23 cellular contexts compared by ENCODE assay signal in the genomic region with DNA sequence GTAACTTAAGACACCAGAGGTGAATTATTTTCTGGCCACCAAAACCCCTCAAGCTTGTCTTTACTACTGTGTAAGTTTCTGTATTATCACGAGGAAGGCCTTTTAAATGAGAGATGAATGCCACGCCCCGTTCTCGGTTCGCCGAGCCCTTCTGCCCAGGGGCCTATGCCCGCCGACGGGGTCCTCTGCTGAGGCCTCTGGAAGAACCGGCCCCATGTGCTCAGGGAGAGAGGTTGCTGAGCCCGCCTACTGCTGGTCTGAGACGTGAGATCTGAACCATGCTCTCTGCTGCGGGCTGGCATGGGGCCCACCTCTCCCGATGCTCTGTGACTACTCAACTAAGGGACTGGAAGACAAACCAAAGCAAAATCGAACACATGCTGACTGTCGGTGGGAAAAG. TPM values are rescaled to one million over a fixed set of nuclear protein-coding genes. Genes with fewer than 3 reads are reported as not detected.
"Had no signal": no experiment of that assay in that cellular context is flagged by ENCODE, and none has a peak within 500 bp of the region (broad histone marks: within the 10 kb centered on the region; RNA-seq: fewer than 3 reads in every experiment).

No MANE protein-coding gene starts in this region.

- H3K27me3 ChIP-seq: SJSA1 had no signal

- H3K4me3 ChIP-seq: K562, SJSA1, SK-N-MC had no signal

- H3K27ac ChIP-seq: KMS-11, SJSA1, SK-N-MC had no signal

- FAIRE-seq: K562 had no signal

- DNase-seq: Kasumi-1, MM.1S, NCI-H1092 treated with DMSO at 0.1 percent for 48 hours, NCI-H1436, NCI-H187, NCI-H2029, NCI-H2081 treated with DMSO at 0.1 percent for 48 hours, NCI-H2171, NCI-H226, NCI-H446, NCI-H510A, NCI-H524 treated with DMSO at 0.1 percent for 48 hours, NCI-H69, NCI-H774, PC-3, SIG-M5 had no signal

- H3K9ac ChIP-seq: KMS-11 had no signal

- H3K9me3 ChIP-seq: SJSA1 had no signal

- H3K4me2 ChIP-seq: KMS-11 had no signal

RNA-seq across cellular contexts. Expression of gene AMN, which starts 21.0 kb away (rescaled TPM):
- total RNA-seq: HT1080, M059J, PC-3, Right ventricle myocardium superior, SJSA1 had no signal
- polyA plus RNA-seq: K562 had no signal
